8 cellular contexts compared by ENCODE assay signal in genomic region chr12:107917912-107918800, GRCh38.
DNase-seq lines count a peak whose midpoint lies in the region; ATAC-seq and TF ChIP-seq lines count a peak whose summit lies in the region.

No MANE protein-coding gene starts in this region.

- no peak overlapping the region for H3K9ac ChIP-seq in PC-3 (ENCODE audit: low read length)

- POLR2A ChIA-PET in Caco-2 (lab: Charles Lee) (no interaction called here), HEK293T (lab: Yijun Ruan, JAX) (no interaction called here), PC-3 (lab: Charles Lee; ENCODE audit: unreplicated experiment) (no interaction called here)

- no peak overlapping the region for H3K4me3 Mint-ChIP-seq in Caco-2 (ENCODE audit: unreplicated experiment)
- H3K4me3 Mint-ChIP-seq in stimulated activated memory B cell treated with anti-CD40 and anti-IgM and Interleukin-4, amounts not matched to agents 10 μg/mL and 1 μg/mL and 100 μg/mL, for 72 hours = no peak overlapping the region

- H3K9me3 Mint-ChIP-seq in Caco-2 (ENCODE audit: unreplicated experiment) = no peaks in the 10 kb centered on the region
- H3K9me3 Mint-ChIP-seq in stimulated activated memory B cell treated with anti-CD40 and anti-IgM and Interleukin-4, amounts not matched to agents 10 μg/mL and 1 μg/mL and 100 μg/mL, for 72 hours = no peaks in the 10 kb centered on the region

- no peaks in the 10 kb centered on the region for H3F3A ChIP-seq in PC-3 (ENCODE audit: low read length, unreplicated experiment)

- 17 to 22% methylated on average over 8 of the region's 8 CpGs for WGBS in lower leg skin, 2 donors

- H3K4me3 ChIP-seq in Caco-2 (ENCODE audit: low read depth, low read length) (no peak overlapping the region), PC-3 (ENCODE audit: low read length) (no peak overlapping the region), fibroblast of villous mesenchyme (ENCODE audit: low read depth, low read length) (no peak overlapping the region), lower leg skin (ENCODE audit: low read depth, poor library complexity, severe bottlenecking) (no peak overlapping the region)

- no peak overlapping the region for H3K27ac Mint-ChIP-seq in Caco-2 (ENCODE audit: unreplicated experiment)
- no peak overlapping the region for H3K27ac Mint-ChIP-seq in stimulated activated memory B cell treated with anti-CD40 and anti-IgM and Interleukin-4, amounts not matched to agents 10 μg/mL and 1 μg/mL and 100 μg/mL, for 72 hours

- no peaks in the 10 kb centered on the region for H3K9me2 ChIP-seq in PC-3 (replicated peaks; ENCODE audit: low read length)

- DNase-seq in Caco-2 = peak; percentile 58 to 61
- peak; percentile 49 for DNase-seq in HEK293T (ENCODE audit: extremely low spot score)
- peak; percentile 67 for DNase-seq in PC-3
- peak; percentile 12 for DNase-seq in fibroblast of villous mesenchyme (ENCODE audit: low read depth)
- DNase-seq in T1000 (lab: John Stamatoyannopoulos, UW) = no peak
- DNase-seq in lower leg skin (ENCODE audit: low spot score in 2 of 2) = no peak

- CTCF ChIA-PET in Caco-2 (lab: Charles Lee) = interaction anchor here (0.7 to 1.5 kb wide), 10 partner anchors 9 to 277 kb away, joined by 3 to 12 read pairs (median 4); no protein-coding TSS in a partner anchor
- CTCF ChIA-PET in HEK293T (lab: Yijun Ruan, JAX) = interaction anchor here (0.6 to 1.2 kb wide), 6 partner anchors 9 to 642 kb away, joined by 3 read pairs; no protein-coding TSS in a partner anchor
- CTCF ChIA-PET in PC-3 (lab: Charles Lee) = interaction anchor here (0.6 to 0.9 kb wide), 3 partner anchors 242 to 594 kb away, joined by 3 to 5 read pairs (median 3); no protein-coding TSS in a partner anchor

- H3K4me1 Mint-ChIP-seq in Caco-2 (ENCODE audit: low read depth, unreplicated experiment) = no peaks in the 10 kb centered on the region
- no peaks in the 10 kb centered on the region for H3K4me1 Mint-ChIP-seq in stimulated activated memory B cell treated with anti-CD40 and anti-IgM and Interleukin-4, amounts not matched to agents 10 μg/mL and 1 μg/mL and 100 μg/mL, for 72 hours

- ATAC-seq in PC-3 (peak; percentile 85), GM18858 (IDR thresholded peaks at IDR 0.05; ENCODE audit: unreplicated experiment) (no peak)
- peak; percentile 47 for ATAC-seq in stimulated activated memory B cell treated with anti-CD40 and anti-IgM and Interleukin-4, amounts not matched to agents 10 μg/mL and 1 μg/mL and 100 μg/mL, for 72 hours

- H3K27ac ChIP-seq in PC-3 (ENCODE audit: low read length) = no peak overlapping the region

- H3K36me3 Mint-ChIP-seq in Caco-2 (ENCODE audit: insufficient read depth, unreplicated experiment) = no peaks in the 10 kb centered on the region
- no peaks in the 10 kb centered on the region for H3K36me3 Mint-ChIP-seq in stimulated activated memory B cell treated with anti-CD40 and anti-IgM and Interleukin-4, amounts not matched to agents 10 μg/mL and 1 μg/mL and 100 μg/mL, for 72 hours

- H3K27me3 ChIP-seq in Caco-2 (replicated peaks; ENCODE audit: control insufficient read depth, insufficient read depth, low read length) (no peaks in the 10 kb centered on the region), PC-3 (ENCODE audit: low read length) (peaks cover 24% of the 10 kb centered on the region)

- intact Hi-C loops in Caco-2 (cut with micrococcal nuclease; ENCODE audit: unreplicated experiment) (loop anchor here (1.0 to 5.0 kb wide), 5 partner anchors 11 to 594 kb away; no protein-coding TSS in a partner anchor), PC-3 (cut with micrococcal nuclease) (loop anchor here (1.0 to 10.0 kb wide), 3 partner anchors 579 to 697 kb away; no protein-coding TSS in a partner anchor), lower leg skin (cut with DNase I; ENCODE audit: low total_unique reads) (no loop called here)

- peaks cover 9% of the 10 kb centered on the region for H3K27me3 Mint-ChIP-seq in Caco-2 (ENCODE audit: insufficient read depth, unreplicated experiment)
- H3K27me3 Mint-ChIP-seq in stimulated activated memory B cell treated with anti-CD40 and anti-IgM and Interleukin-4, amounts not matched to agents 10 μg/mL and 1 μg/mL and 100 μg/mL, for 72 hours = peaks cover 72% of the 10 kb centered on the region

- no peak overlapping the region for H2AFZ ChIP-seq in PC-3 (ENCODE audit: low read length)

- BruUV-seq in Caco-2 (replicated peaks; lab: Mats Ljungman, UMichigan) = no TSS peak
- BruUV-seq in PC-3 (replicated peaks; lab: Mats Ljungman, UMichigan) = no TSS peak

- H3K36me3 ChIP-seq in Caco-2 (ENCODE audit: control insufficient read depth, insufficient read depth, low read length) = no peaks in the 10 kb centered on the region
- no peaks in the 10 kb centered on the region for H3K36me3 ChIP-seq in PC-3 (ENCODE audit: low read depth, low read length)

- H3K4me2 ChIP-seq in PC-3 (ENCODE audit: low read length) = no peak overlapping the region

- H3K4me1 ChIP-seq in Caco-2 = peaks cover 5% of the 10 kb centered on the region; the same call in 1 of the 2 replicates
- no peaks in the 10 kb centered on the region for H3K4me1 ChIP-seq in PC-3 (ENCODE audit: insufficient read depth, low read length)

- H3K9me3 ChIP-seq in Caco-2 (no peaks in the 10 kb centered on the region), PC-3 (ENCODE audit: low read length) (no peaks in the 10 kb centered on the region)

- no peaks in the 10 kb centered on the region for H4K20me1 ChIP-seq in PC-3 (ENCODE audit: low read length)

- peak; percentile 87 to 93 for TF ChIP-seq CTCF in Caco-2 (IDR thresholded peaks at IDR 0.05; ENCODE audit: insufficient read depth in 1 of 2, low read depth in 1 of 2, low read length in 1 of 2, severe bottlenecking in 1 of 2, unreplicated experiment in 1 of 2)
- TF ChIP-seq CTCF in PC-3 (conservative IDR thresholded peaks at IDR 0.05; ENCODE audit: low read depth, low read length) = peak; percentile 84
- peak; percentile 68 for TF ChIP-seq CTCF in fibroblast of villous mesenchyme (IDR thresholded peaks at IDR 0.05; ENCODE audit: insufficient read depth, low read depth, low read length)
- TF ChIP-seq CTCF in lower leg skin (IDR thresholded peaks at IDR 0.05) = no peak

- H3K79me2 ChIP-seq in PC-3 (ENCODE audit: low read length) = no peaks in the 10 kb centered on the region

- TF ChIP-seq POLR2A in lower leg skin (IDR thresholded peaks at IDR 0.05) = no peak

TF ChIP-seq in HEK293T, 16 proteins besides CTCF, POLR2A, EP300 and RAD21:
- TF ChIP-seq CTBP1 (IDR thresholded peaks at IDR 0.05; ENCODE audit: borderline replicate concordance) (no peak), FOXM1 (IDR thresholded peaks at IDR 0.05; ENCODE audit: borderline replicate concordance) (no peak), ARNT (IDR thresholded peaks at IDR 0.05) (no peak), HDGF (IDR thresholded peaks at IDR 0.05; ENCODE audit: borderline replicate concordance) (no peak), NFRKB (IDR thresholded peaks at IDR 0.05) (no peak), TARDBP (IDR thresholded peaks at IDR 0.05) (no peak), ZNF384 (IDR thresholded peaks at IDR 0.05) (no peak)

Comparison
In these comparisons a context has a peak if more than half of its experiments do, and no peak if none do; other contexts are left out.
1. DNase-seq: peak in Caco-2 (2 of 2), HEK293T (single experiment), PC-3 (single experiment) and fibroblast of villous mesenchyme (single experiment); none in T1000 (single experiment) and lower leg skin (0 of 2).
2. CTCF ChIP-seq: peak in Caco-2 (2 of 2), PC-3 (single experiment) and fibroblast of villous mesenchyme (single experiment); none in lower leg skin (0 of 3).